ENCODE assay signal across 1 cellular context in genomic region chr22:32204211-32204855, GRCh38.
TF ChIP-seq lines count a peak whose summit lies in the region.

No MANE protein-coding gene starts in this region.

TF ChIP-seq in GM23338, 12 proteins besides CTCF, POLR2A, EP300 and RAD21 (continued from another document):
- TF ChIP-seq REST (IDR thresholded peaks at IDR 0.05; ENCODE audit: unreplicated experiment) (no peak), STAT1 (IDR thresholded peaks at IDR 0.05; ENCODE audit: unreplicated experiment) (no peak), ZNF331 (CRISPR knock-in tag; IDR thresholded peaks at IDR 0.05; ENCODE audit: low read depth) (no peak), POLR2AphosphoS5 (IDR thresholded peaks at IDR 0.05; ENCODE audit: low read depth) (no peak)
